18 cellular contexts compared by ENCODE assay signal in genomic region chr2:123512547-123512946, GRCh38.
DNase-seq lines count a peak whose midpoint lies in the region; ATAC-seq and TF ChIP-seq lines count a peak whose summit lies in the region.
"Had no signal": no experiment of that assay in that cellular context is flagged by ENCODE, and none has a peak within 500 bp of the region (broad histone marks: within the 10 kb centered on the region; RNA-seq: fewer than 3 reads in every experiment).

No MANE protein-coding gene starts in this region.

- no peak overlapping the region for H3K23ac ChIP-seq in mesenchymal stem cell (ENCODE audit: low read length in 2 of 2)

- no peak overlapping the region for H3K27ac Mint-ChIP-seq in CD4-positive, alpha-beta memory T cell
- H3K27ac Mint-ChIP-seq: B cell; CD4-positive, CD25-positive, alpha-beta regulatory T cell; CD8-positive, alpha-beta memory T cell had no signal

- no peak overlapping the region for H4K8ac ChIP-seq in mesenchymal stem cell (ENCODE audit: low read length)

- H3K79me1 ChIP-seq in mesenchymal stem cell (replicated peaks; ENCODE audit: low read length, poor library complexity, severe bottlenecking), result no peaks in the 10 kb centered on the region

- H3K4me2 ChIP-seq in mesenchymal stem cell (ENCODE audit: low read length, poor library complexity, severe bottlenecking), result no peak overlapping the region
- H3K4me2 ChIP-seq: BLaER1 had no signal

- H3K9me3 ChIP-seq in heart right ventricle (no peaks in the 10 kb centered on the region), mesenchymal stem cell (ENCODE audit: control insufficient read depth, low read length) (no peaks in the 10 kb centered on the region)
- no peaks in the 10 kb centered on the region for H3K9me3 ChIP-seq in CD4-positive, alpha-beta memory T cell (ENCODE audit: control insufficient read depth in 1 of 2, low read length in 2 of 2)
- H3K9me3 ChIP-seq: BLaER1 had no signal

- no peaks in the 10 kb centered on the region for H3K27me3 ChIP-seq in heart right ventricle
- H3K27me3 ChIP-seq in mesenchymal stem cell (ENCODE audit: control insufficient read depth in 1 of 2, insufficient read depth in 1 of 2, low read length in 2 of 2), result no peaks in the 10 kb centered on the region
- H3K27me3 ChIP-seq in CD4-positive, alpha-beta memory T cell (ENCODE audit: insufficient read depth, low read length), result no peaks in the 10 kb centered on the region
- H3K27me3 ChIP-seq: BLaER1 had no signal

- peaks cover 0 to 8% (median 3%) of the 10 kb centered on the region in 8 donors for H3K9me3 Mint-ChIP-seq in CD4-positive, alpha-beta memory T cell

- H3K18ac ChIP-seq in mesenchymal stem cell (ENCODE audit: low read depth in 1 of 2, low read length in 2 of 2), result no peak overlapping the region

- H3K9ac ChIP-seq in mesenchymal stem cell (ENCODE audit: low read length), result peak overlapping the region; percentile 28
- H3K9ac ChIP-seq: BLaER1, GM23248 had no signal

- intact Hi-C loops in Right ventricle myocardium inferior (cut with DNase I) (no loop called here), heart right ventricle (cut with DNase I) (no loop called here)
- intact Hi-C loops in CD4-positive, alpha-beta memory T cell (cut with micrococcal nuclease), result no loop called here

- ATAC-seq in Right ventricle myocardium inferior (no peak), heart right ventricle (no peak), HG02840 (IDR thresholded peaks at IDR 0.05; ENCODE audit: low FRiP score, unreplicated experiment) (no peak)
- ATAC-seq: GM12878 had no signal

- H2BK15ac ChIP-seq in mesenchymal stem cell (ENCODE audit: low read depth, poor library complexity, severe bottlenecking), result no peak overlapping the region

- POLR2A ChIA-PET in CD4-positive, alpha-beta memory T cell (lab: Charles Lee; ENCODE audit: partially characterized antibody), result no interaction called here

- no peak overlapping the region for H3K4me3 Mint-ChIP-seq in CD4-positive, alpha-beta memory T cell
- H3K4me3 Mint-ChIP-seq: B cell; CD4-positive, CD25-positive, alpha-beta regulatory T cell; CD8-positive, alpha-beta memory T cell had no signal

- 82 to 88% methylated on average over 7 of the region's 7 CpGs for WGBS in heart right ventricle, 2 donors
- WGBS in mesenchymal stem cell, result 74% methylated on average over 7 of the region's 7 CpGs

- no peak overlapping the region for H2BK120ac ChIP-seq in mesenchymal stem cell (ENCODE audit: low read depth, low read length)

- CTCF ChIA-PET in CD4-positive, alpha-beta memory T cell (lab: Charles Lee; ENCODE audit: partially characterized antibody), result no interaction called here

- H2BK12ac ChIP-seq in mesenchymal stem cell (ENCODE audit: low read length in 2 of 2), result no peak overlapping the region

- no peaks in the 10 kb centered on the region for H3K27me3 Mint-ChIP-seq in CD4-positive, alpha-beta memory T cell
- H3K27me3 Mint-ChIP-seq: B cell; CD4-positive, CD25-positive, alpha-beta regulatory T cell; CD8-positive, alpha-beta memory T cell had no signal

- H2BK5ac ChIP-seq in mesenchymal stem cell (ENCODE audit: low read depth, low read length, poor library complexity, severe bottlenecking), result no peak overlapping the region

- H3K36me3 ChIP-seq in heart right ventricle (no peaks in the 10 kb centered on the region), mesenchymal stem cell (ENCODE audit: control insufficient read depth in 1 of 2, insufficient read depth in 2 of 2, low read depth in 1 of 2, low read length in 2 of 2) (no peaks in the 10 kb centered on the region)
- H3K36me3 ChIP-seq in CD4-positive, alpha-beta memory T cell (ENCODE audit: insufficient read depth, low read length), result no peaks in the 10 kb centered on the region
- H3K36me3 ChIP-seq: BLaER1 had no signal

- H3K14ac ChIP-seq in mesenchymal stem cell (ENCODE audit: low read length in 2 of 2), result no peak overlapping the region

- H3K4me3 ChIP-seq in heart right ventricle, result no peak overlapping the region
- no peak overlapping the region for H3K4me3 ChIP-seq in mesenchymal stem cell (ENCODE audit: insufficient read depth in 1 of 2, low read depth in 1 of 2, low read length in 2 of 2)
- no peak overlapping the region for H3K4me3 ChIP-seq in CD4-positive, alpha-beta memory T cell (ENCODE audit: low read length in 2 of 2)
- H3K4me3 ChIP-seq: BLaER1, GM12878, GM23248 had no signal

- no peak overlapping the region for H3K4ac ChIP-seq in mesenchymal stem cell (ENCODE audit: low read depth in 1 of 2, low read length in 2 of 2)

- no peak for TF ChIP-seq CTCF in heart right ventricle (IDR thresholded peaks at IDR 0.05)

- H3K27ac ChIP-seq in heart right ventricle, result no peak overlapping the region
- no peak overlapping the region for H3K27ac ChIP-seq in mesenchymal stem cell (ENCODE audit: low read length, poor library complexity, severe bottlenecking)
- H3K27ac ChIP-seq in CD4-positive, alpha-beta memory T cell (ENCODE audit: low read depth, low read length), result no peak overlapping the region
- H3K27ac ChIP-seq: BLaER1, C4-2B, GM23248 had no signal

- DNase-seq in Right ventricle myocardium inferior (ENCODE audit: missing footprints), result peak; percentile 45
- DNase-seq in heart right ventricle, result no peak
- peak; percentile 2 for DNase-seq in SK-N-DZ (ENCODE audit: low spot score)
- no peak for DNase-seq in mesenchymal stem cell
- no peak for DNase-seq in DMS53 (lab: John Stamatoyannopoulos, UW)
- DNase-seq in CD4-positive, alpha-beta memory T cell, result no peak
- DNase-seq: CD4-positive, CD25-positive, alpha-beta regulatory T cell; CD8-positive, alpha-beta memory T cell; DND-41; GDM1; GM23248; H7; HCEC 1CT had no signal

- no peaks in the 10 kb centered on the region for H3K4me1 Mint-ChIP-seq in CD4-positive, alpha-beta memory T cell
- H3K4me1 Mint-ChIP-seq: B cell; CD4-positive, CD25-positive, alpha-beta regulatory T cell; CD8-positive, alpha-beta memory T cell had no signal

- H3K36me3 Mint-ChIP-seq in CD4-positive, alpha-beta memory T cell, result no peaks in the 10 kb centered on the region
- H3K36me3 Mint-ChIP-seq: CD4-positive, CD25-positive, alpha-beta regulatory T cell; CD8-positive, alpha-beta memory T cell had no signal

- H3K4me1 ChIP-seq in heart right ventricle (no peaks in the 10 kb centered on the region), mesenchymal stem cell (ENCODE audit: control insufficient read depth, insufficient read depth, low read depth, low read length) (no peaks in the 10 kb centered on the region)
- H3K4me1 ChIP-seq in CD4-positive, alpha-beta memory T cell (ENCODE audit: insufficient read depth, low read length), result no peaks in the 10 kb centered on the region
- H3K4me1 ChIP-seq: BLaER1 had no signal

- no peak overlapping the region for H2AFZ ChIP-seq in mesenchymal stem cell (ENCODE audit: low read depth, low read length)
- H2AFZ ChIP-seq: GM23248 had no signal

- H2AK5ac ChIP-seq in mesenchymal stem cell (ENCODE audit: low read length, severe bottlenecking), result no peak overlapping the region

- no peak overlapping the region for H4K91ac ChIP-seq in mesenchymal stem cell (ENCODE audit: low read length)

Comparison
In these comparisons a context has a peak if more than half of its experiments do, and no peak if none do; other contexts are left out.
1. DNase-seq: peak in Right ventricle myocardium inferior (single experiment) and SK-N-DZ (single experiment); none in heart right ventricle (0 of 2), mesenchymal stem cell (single experiment), DMS53 (single experiment) and CD4-positive, alpha-beta memory T cell (0 of 5).